ENCODE assay signal across 9 cellular contexts in genomic region chr3:86702381-86702958, GRCh38.
A peak's percentile ranks its signal among the peaks of the same experiment; 100 is the strongest.
DNase-seq lines count a peak whose midpoint lies in the region; ATAC-seq, FAIRE-seq and TF ChIP-seq lines count a peak whose summit lies in the region.
"Had no signal": no experiment of that assay in that cellular context is flagged by ENCODE, and none has a peak within 500 bp of the region (broad histone marks: within the 10 kb centered on the region; RNA-seq: fewer than 3 reads in every experiment).

No MANE protein-coding gene starts in this region.

- TF ChIP-seq CTCF in astrocyte of the spinal cord (IDR thresholded peaks at IDR 0.05; ENCODE audit: low read depth, low read length) (peak; percentile 63), nephron (IDR thresholded peaks at IDR 0.05; ENCODE audit: unreplicated experiment in 3 of 3) (peak; percentile 45 to 61 (median 48))

- no peak overlapping the region for H3K4me3 Mint-ChIP-seq in nephron
- H3K4me3 Mint-ChIP-seq: activated naive CD8-positive, alpha-beta T cell had no signal

- H3K4me3 ChIP-seq in astrocyte of the spinal cord (ENCODE audit: low read depth, low read length) = no peak overlapping the region

- no peaks in the 10 kb centered on the region for H3K36me3 Mint-ChIP-seq in nephron (ENCODE audit: low read depth)
- H3K36me3 Mint-ChIP-seq: activated naive CD8-positive, alpha-beta T cell had no signal

- H3K27ac Mint-ChIP-seq in nephron = no peak overlapping the region
- H3K27ac Mint-ChIP-seq: activated naive CD8-positive, alpha-beta T cell had no signal

- H3K27me3 Mint-ChIP-seq in nephron (ENCODE audit: low read depth) = no peaks in the 10 kb centered on the region
- H3K27me3 Mint-ChIP-seq: activated naive CD8-positive, alpha-beta T cell had no signal

- peaks cover 14% of the 10 kb centered on the region for H3K9me3 Mint-ChIP-seq in nephron

- ATAC-seq in HG02571 (IDR thresholded peaks at IDR 0.05; ENCODE audit: unreplicated experiment) = no peak
- ATAC-seq: stimulated activated naive CD8-positive, alpha-beta T cell treated with anti-CD3 and anti-CD28 coated beads, Interleukin-15, Interleukin-2, amounts not matched to agents 100 U/mL and 50 U/mL, for 24 hours had no signal

- in situ Hi-C loops in astrocyte of the spinal cord (cut with HindIII; ENCODE audit: low sequenced_read_pairs) = no loop called here

- H3K4me1 Mint-ChIP-seq in nephron = no peaks in the 10 kb centered on the region

- FAIRE-seq in G401.6 (lab: Jason Lieb, UNC) = peak; percentile 91

- peak; percentile 47 to 72 for DNase-seq in Kasumi-1 (lab: John Stamatoyannopoulos, UW)
- DNase-seq in astrocyte of the spinal cord (ENCODE audit: low read depth, low spot score) = peak; percentile 21
- no peak for DNase-seq in activated gamma-delta T cell (lab: John Stamatoyannopoulos, UW)
- DNase-seq in NCI-H526 (lab: John Stamatoyannopoulos, UW) = no peak
- DNase-seq: stimulated activated naive CD8-positive, alpha-beta T cell treated with anti-CD3 and anti-CD28 coated beads, Interleukin-15, Interleukin-2, amounts not matched to agents 100 U/mL and 50 U/mL, for 24 hours had no signal

Comparison
In these comparisons a context has a peak if more than half of its experiments do, and no peak if none do; other contexts are left out.
1. DNase-seq: peak in Kasumi-1 (2 of 2) and astrocyte of the spinal cord (single experiment); none in activated gamma-delta T cell (single experiment) and NCI-H526 (0 of 2).